In genomic region chr11:86438685-86439084, GRCh38 we compare ENCODE assay signal across 1 cellular context.
TF ChIP-seq lines count a peak whose summit lies in the region.

No MANE protein-coding gene starts in this region.

TF ChIP-seq in SK-N-SH, 30 proteins besides CTCF, POLR2A, EP300 and RAD21 (continued from another document):
- TF ChIP-seq MAX (IDR thresholded peaks at IDR 0.05; ENCODE audit: low read depth): 0 out of 2 replicates have a peak, but pooled peaks have one; percentile 14
- TF ChIP-seq JUND (IDR thresholded peaks at IDR 0.05): peak; percentile 48
- no peak for TF ChIP-seq YY1 (IDR thresholded peaks at IDR 0.05; ENCODE audit: low read depth)
- TF ChIP-seq TCF12 (IDR thresholded peaks at IDR 0.05): peak; percentile 86
- no peak for TF ChIP-seq MXI1 (IDR thresholded peaks at IDR 0.05; ENCODE audit: low read depth, low read length)
TF ChIP-seq in SK-N-SH: peak in this region for 6.
